ENCODE assay signal across 19 cellular contexts in genomic region chr2:101428413-101429176, GRCh38. TPM values are rescaled to one million over a fixed set of nuclear protein-coding genes. Genes with fewer than 3 reads are reported as not detected.
DNase-seq lines count a peak whose midpoint lies in the region; ATAC-seq and TF ChIP-seq lines count a peak whose summit lies in the region.
"Had no signal": no experiment of that assay in that cellular context is flagged by ENCODE, and none has a peak within 500 bp of the region (broad histone marks: within the 10 kb centered on the region; RNA-seq: fewer than 3 reads in every experiment).

No MANE protein-coding gene starts in this region.

- no peaks in the 10 kb centered on the region for H3K36me3 Mint-ChIP-seq in T-helper 17 cell (ENCODE audit: low read depth)
- H3K36me3 Mint-ChIP-seq in activated T-cell treated with anti-CD3 and anti-CD28 coated beads, Interleukin-2, amount 50 U/mL, for 24 hours (ENCODE audit: low read depth): no peaks in the 10 kb centered on the region
- H3K36me3 Mint-ChIP-seq: CD8-positive, alpha-beta T cell had no signal

- no peaks in the 10 kb centered on the region for H3K4me1 Mint-ChIP-seq in T-helper 17 cell
- no peaks in the 10 kb centered on the region for H3K4me1 Mint-ChIP-seq in activated T-cell treated with anti-CD3 and anti-CD28 coated beads, Interleukin-2, amount 50 U/mL, for 24 hours (ENCODE audit: low read depth)
- H3K4me1 Mint-ChIP-seq: CD14-positive monocyte had no signal

- TF ChIP-seq CTCF in psoas muscle (IDR thresholded peaks at IDR 0.05): no peak
- TF ChIP-seq CTCF in BE2C (IDR thresholded peaks at IDR 0.05; ENCODE audit: low read depth, low read length): no peak

- H3K4me3 ChIP-seq in psoas muscle (peak overlapping the region; percentile 39), BE2C (ENCODE audit: low read depth, low read length) (no peak overlapping the region)
- H3K4me3 ChIP-seq: A549 had no signal

- H3K27ac Mint-ChIP-seq in T-helper 17 cell: peak overlapping the region; percentile 24
- H3K27ac Mint-ChIP-seq in activated T-cell treated with anti-CD3 and anti-CD28 coated beads, Interleukin-2, amount 50 U/mL, for 24 hours: no peak overlapping the region
- H3K27ac Mint-ChIP-seq: CD14-positive monocyte; CD8-positive, alpha-beta T cell; H9 had no signal

- H3K9me3 Mint-ChIP-seq in activated T-cell treated with anti-CD3 and anti-CD28 coated beads, Interleukin-2, amount 50 U/mL, for 24 hours: no peaks in the 10 kb centered on the region
- H3K9me3 Mint-ChIP-seq: CD14-positive monocyte; CD8-positive, alpha-beta T cell; H9 had no signal

- H3K27me3 Mint-ChIP-seq in T-helper 17 cell: no peaks in the 10 kb centered on the region
- H3K27me3 Mint-ChIP-seq in activated T-cell treated with anti-CD3 and anti-CD28 coated beads, Interleukin-2, amount 50 U/mL, for 24 hours: no peaks in the 10 kb centered on the region

- DNase-seq in left ventricle myocardium superior: no peak
- no peak for DNase-seq in Right ventricle myocardium inferior (ENCODE audit: missing footprints)
- DNase-seq in T-helper 17 cell: no peak
- no peak for DNase-seq in psoas muscle
- DNase-seq in activated T-cell treated with anti-CD3 and anti-CD28 coated beads, Interleukin-2, amount 50 U/mL, for 24 hours: no peak
- DNase-seq in BE2C: no peak
- DNase-seq: CD8-positive, alpha-beta T cell; COR-L47; DMS153; DMS79 treated with DMSO at 0.1 percent for 48 hours; EL; GOT3; H9 had no signal

- H3K9me3 ChIP-seq in T-helper 17 cell (ENCODE audit: control insufficient read depth, low read length, poor library complexity, severe bottlenecking) (no peaks in the 10 kb centered on the region), psoas muscle (no peaks in the 10 kb centered on the region), BE2C (no peaks in the 10 kb centered on the region)
- H3K9me3 ChIP-seq: A549 had no signal

- no peak overlapping the region for H3K4me3 Mint-ChIP-seq in T-helper 17 cell
- H3K4me3 Mint-ChIP-seq in activated T-cell treated with anti-CD3 and anti-CD28 coated beads, Interleukin-2, amount 50 U/mL, for 24 hours: no peak overlapping the region
- H3K4me3 Mint-ChIP-seq: CD14-positive monocyte; CD8-positive, alpha-beta T cell; H9 had no signal

- no peaks in the 10 kb centered on the region for H3K27me3 ChIP-seq in psoas muscle (ENCODE audit: insufficient read depth in 3 of 3, low read length in 2 of 3)
- H3K27me3 ChIP-seq in BE2C: no peaks in the 10 kb centered on the region

- ATAC-seq in left ventricle myocardium superior (peak; percentile 59), Right ventricle myocardium inferior (no peak), T-helper 17 cell (no peak), psoas muscle (peak; percentile 35 to 85 (median 65)), GM18517 (IDR thresholded peaks at IDR 0.05; ENCODE audit: unreplicated experiment) (no peak)
- ATAC-seq: A549; CD8-positive, alpha-beta T cell had no signal

- peaks cover 15% of the 10 kb centered on the region for H3K4me1 ChIP-seq in psoas muscle
- H3K4me1 ChIP-seq in BE2C: no peaks in the 10 kb centered on the region
- H3K4me1 ChIP-seq: A549 had no signal

- WGBS in psoas muscle, 3 donors: 43 to 53% (median 43%) methylated on average over 10 of the region's 10 CpGs

- intact Hi-C loops in left ventricle myocardium superior (cut with micrococcal nuclease) (no loop called here), Right ventricle myocardium inferior (cut with DNase I) (no loop called here), psoas muscle (cut with DNase I) (loop anchor here in 1 of 2 donors (5.0 kb wide), 1 partner anchor 94 kb away; no protein-coding TSS in a partner anchor)

- H3K36me3 ChIP-seq in psoas muscle (ENCODE audit: insufficient read depth in 1 of 2, low read depth in 1 of 2): no peaks in the 10 kb centered on the region
- H3K36me3 ChIP-seq in BE2C: no peaks in the 10 kb centered on the region

- peak overlapping the region; percentile 80 for H3K27ac ChIP-seq in psoas muscle
- H3K27ac ChIP-seq: A549 had no signal

RNA-seq across cellular contexts. Expression of gene CREG2, which starts 41.3 kb away (rescaled TPM):
- total RNA-seq in left ventricle myocardium superior: not detected
- not detected for total RNA-seq in Right ventricle myocardium inferior
- total RNA-seq in T-helper 17 cell: under 1 TPM; 0.30 to 0.39 TPM
- under 1 TPM in 2 of 4 donors, not detected in 2; 0.13 to 0.34 TPM for total RNA-seq in psoas muscle
- under 1 TPM in 2 of 3 donors, not detected in 1; 0.04 to 0.07 TPM for polyA plus RNA-seq in psoas muscle
- not detected for polyA plus RNA-seq in BE2C (2012; ENCODE audit: insufficient read depth, insufficient read length, low read depth)
- total RNA-seq: CD8-positive, alpha-beta T cell; HT-29 had no signal
- polyA plus RNA-seq: AG04450, BJ, CD14-positive monocyte had no signal

RNA-seq across cellular contexts. Expression of gene RFX8, which starts 46.3 kb away (rescaled TPM):
- not detected for total RNA-seq in left ventricle myocardium superior
- total RNA-seq in Right ventricle myocardium inferior: not detected
- under 1 TPM in 1 of 2 donors, not detected in 1; 0.44 TPM for total RNA-seq in T-helper 17 cell
- under 1 TPM in 1 of 4 donors, not detected in 3; 0.12 TPM for total RNA-seq in psoas muscle
- polyA plus RNA-seq in psoas muscle: under 1 TPM in 2 of 3 donors, not detected in 1; 0.03 to 0.29 TPM
- polyA plus RNA-seq in BE2C (2012; ENCODE audit: insufficient read depth, insufficient read length, low read depth): not detected
- total RNA-seq: CD8-positive, alpha-beta T cell; HT-29 had no signal
- polyA plus RNA-seq: A549, CD14-positive monocyte had no signal

Comparison
In these comparisons a context has a peak if more than half of its experiments do, and no peak if none do; other contexts are left out.
1. ATAC-seq: peak in left ventricle myocardium superior (single experiment) and psoas muscle (4 of 4); none in Right ventricle myocardium inferior (single experiment), T-helper 17 cell (single experiment) and GM18517 (single experiment).